Comparison of ENCODE assay signal across 18 cellular contexts in genomic region chr2:16726577-16726976, GRCh38.
"Had no signal": no experiment of that assay in that cellular context is flagged by ENCODE, and none has a peak within 500 bp of the region (broad histone marks: within the 10 kb centered on the region; RNA-seq: fewer than 3 reads in every experiment).

No MANE protein-coding gene starts in this region.

- ATAC-seq: activated CD8-positive, alpha-beta T cell treated with anti-CD3 and anti-CD28 coated beads for 36 hours; SK-N-SH treated with all-trans-retinoic acid at 6 μM for 48 hours; T-helper 17 cell had no signal

- H3K27ac Mint-ChIP-seq: activated CD8-positive, alpha-beta T cell treated with anti-CD3 and anti-CD28 coated beads for 36 hours; activated naive CD4-positive, alpha-beta T cell treated with anti-CD3 and anti-CD28 coated beads, Interleukin-2, amount 50 U/mL, for 24 hours; activated T-helper 1 cell treated with anti-CD3 and anti-CD28 coated beads, Interleukin-12 subunit alpha, Interleukin-12 subunit beta, Interleukin-2, Interleukin-4 antibody, amounts not matched to agents 30 ng/mL and 10 ng/mL and 1 ng/mL, durations not matched to agents 14 hours and 24 hours and 36 hours; T-helper 17 cell; type B pancreatic cell had no signal

- H3K36me3 Mint-ChIP-seq: activated naive CD4-positive, alpha-beta T cell treated with anti-CD3 and anti-CD28 coated beads, Interleukin-2, amount 50 U/mL, for 24 hours; type B pancreatic cell had no signal

- DNase-seq: activated CD4-positive, alpha-beta T cell treated with anti-CD3 and anti-CD28 coated beads, Interleukin-2, amount 50 U/mL, for 1 hour; activated CD4-positive, CD25-positive, alpha-beta regulatory T cell treated with anti-CD3 and anti-CD28 coated beads, Interleukin-2, amount 50 U/mL, for 72 hours; activated CD8-positive, alpha-beta T cell treated with anti-CD3 and anti-CD28 coated beads for 36 hours; activated gamma-delta T cell treated with Interleukin-2 at 50 U/mL for 16 hours; effector CD8-positive, alpha-beta T cell; glutamatergic neuron; left ventricle myocardium inferior; stimulated activated CD4-positive, alpha-beta T cell treated with anti-CD3 and anti-CD28 coated beads, Interleukin-1b, Interleukin-23, amount 100 ng/mL, for 48 hours; stimulated activated CD4-positive, alpha-beta T cell treated with anti-CD3 and anti-CD28 coated beads, Interleukin-4, amount 100 ng/mL, for 4 hours; stimulated activated CD8-positive, alpha-beta memory T cell treated with anti-CD3 and anti-CD28 coated beads, Interleukin-4, amount 100 ng/mL, for 48 hours; stimulated activated naive CD4-positive, alpha-beta T cell; T-helper 17 cell; T1000; WERI-Rb-1 had no signal

- H3K4me3 Mint-ChIP-seq: activated CD8-positive, alpha-beta T cell treated with anti-CD3 and anti-CD28 coated beads for 36 hours; activated naive CD4-positive, alpha-beta T cell treated with anti-CD3 and anti-CD28 coated beads, Interleukin-2, amount 50 U/mL, for 24 hours; activated T-helper 1 cell treated with anti-CD3 and anti-CD28 coated beads, Interleukin-12 subunit alpha, Interleukin-12 subunit beta, Interleukin-2, Interleukin-4 antibody, amounts not matched to agents 30 ng/mL and 10 ng/mL and 1 ng/mL, durations not matched to agents 14 hours and 24 hours and 36 hours; T-helper 17 cell; type B pancreatic cell had no signal

- H3K4me1 Mint-ChIP-seq: activated naive CD4-positive, alpha-beta T cell treated with anti-CD3 and anti-CD28 coated beads, Interleukin-2, amount 50 U/mL, for 24 hours; T-helper 17 cell had no signal

- H3K9me3 Mint-ChIP-seq: activated CD8-positive, alpha-beta T cell treated with anti-CD3 and anti-CD28 coated beads for 36 hours; activated T-helper 1 cell treated with anti-CD3 and anti-CD28 coated beads, Interleukin-12 subunit alpha, Interleukin-12 subunit beta, Interleukin-2, Interleukin-4 antibody, amounts not matched to agents 30 ng/mL and 10 ng/mL and 1 ng/mL, durations not matched to agents 14 hours and 24 hours and 36 hours; type B pancreatic cell had no signal
